11 cellular contexts compared by ENCODE assay signal in genomic region chr9:94870465-94870792, GRCh38.
A peak's percentile ranks its signal among the peaks of the same experiment; 100 is the strongest.
DNase-seq lines count a peak whose midpoint lies in the region; ATAC-seq and TF ChIP-seq lines count a peak whose summit lies in the region.
"Had no signal": no experiment of that assay in that cellular context is flagged by ENCODE, and none has a peak within 500 bp of the region (broad histone marks: within the 10 kb centered on the region; RNA-seq: fewer than 3 reads in every experiment).

No MANE protein-coding gene starts in this region.

- H3K9me2 ChIP-seq in OCI-LY7 (ENCODE audit: insufficient read depth, low read length): no peaks in the 10 kb centered on the region

- no peak for ATAC-seq in activated CD4-positive, alpha-beta T cell treated with anti-CD3 and anti-CD28 coated beads for 36 hours
- ATAC-seq in Panc1 (no peak), GM18519 (IDR thresholded peaks at IDR 0.05; ENCODE audit: low FRiP score, unreplicated experiment) (no peak)

- H3K36me3 Mint-ChIP-seq in activated CD4-positive, alpha-beta T cell treated with anti-CD3 and anti-CD28 coated beads, Interleukin-2, amount 10 ng/mL, durations not matched to agents 24 days and 14 days (ENCODE audit: low read depth): peaks cover 2% of the 10 kb centered on the region
- H3K36me3 Mint-ChIP-seq in activated CD4-positive, alpha-beta T cell treated with anti-CD3 and anti-CD28 coated beads for 36 hours (ENCODE audit: low read depth): no peaks in the 10 kb centered on the region
- H3K36me3 Mint-ChIP-seq: memory B cell had no signal

- H3K27ac ChIP-seq in Panc1 (ENCODE audit: low read length) (peak overlapping the region; percentile 79), right atrium auricular region (peak overlapping the region; percentile 79 to 86), spleen (peak overlapping the region in 6 of 8 donors; percentile 5 to 66 (median 47)), OCI-LY7 (ENCODE audit: low read depth, low read length, poor library complexity, severe bottlenecking) (no peak overlapping the region)
- H3K27ac ChIP-seq: prostate gland had no signal

- no peaks in the 10 kb centered on the region for H3K36me3 ChIP-seq in Panc1 (ENCODE audit: control insufficient read depth, insufficient read depth, low read length)
- no peaks in the 10 kb centered on the region for H3K36me3 ChIP-seq in right atrium auricular region
- H3K36me3 ChIP-seq in spleen: no peaks in the 10 kb centered on the region
- H3K36me3 ChIP-seq in OCI-LY7 (ENCODE audit: insufficient read depth, low read length): no peaks in the 10 kb centered on the region
- H3K36me3 ChIP-seq: prostate gland had no signal

- no peaks in the 10 kb centered on the region for H3K9me3 ChIP-seq in Panc1 (ENCODE audit: control insufficient read depth, insufficient read depth, low read depth, low read length)
- no peaks in the 10 kb centered on the region for H3K9me3 ChIP-seq in right atrium auricular region
- H3K9me3 ChIP-seq in spleen: no peaks in the 10 kb centered on the region
- H3K9me3 ChIP-seq in OCI-LY7 (ENCODE audit: low read length): no peaks in the 10 kb centered on the region
- H3K9me3 ChIP-seq: prostate gland had no signal

- TF ChIP-seq CTCF in Panc1 (IDR thresholded peaks at IDR 0.05) (no peak), right atrium auricular region (IDR thresholded peaks at IDR 0.05) (no peak), spleen (IDR thresholded peaks at IDR 0.05 in 8 of 11, conservative IDR thresholded peaks at IDR 0.05 in 3 of 11) (no peak), OCI-LY7 (conservative IDR thresholded peaks at IDR 0.05; ENCODE audit: low read length) (no peak)

- in situ Hi-C loops in Panc1 (cut with HindIII; ENCODE audit: low pct_unique_long_range_greater_than_20kb, low sequenced_read_pairs): no loop called here

- H3K27ac Mint-ChIP-seq in activated CD4-positive, alpha-beta T cell treated with anti-CD3 and anti-CD28 coated beads, Interleukin-2, amount 10 ng/mL, durations not matched to agents 24 days and 14 days: no peak overlapping the region
- no peak overlapping the region for H3K27ac Mint-ChIP-seq in activated CD4-positive, alpha-beta T cell treated with anti-CD3 and anti-CD28 coated beads for 36 hours
- H3K27ac Mint-ChIP-seq: memory B cell had no signal

- H3K4me1 ChIP-seq in Panc1 (ENCODE audit: control insufficient read depth, insufficient read depth, low read length) (peaks cover 45% of the 10 kb centered on the region), right atrium auricular region (peaks cover 0 to 84% of the 10 kb centered on the region in 2 donors), spleen (peaks cover 8 to 51% (median 27%) of the 10 kb centered on the region in 6 donors), OCI-LY7 (ENCODE audit: insufficient read depth, low read length, poor library complexity, severe bottlenecking) (peaks cover 4% of the 10 kb centered on the region)
- H3K4me1 ChIP-seq: prostate gland had no signal

- no peak overlapping the region for H3K4me2 ChIP-seq in OCI-LY7 (ENCODE audit: low read length)

- no peaks in the 10 kb centered on the region for H3K27me3 ChIP-seq in Panc1 (ENCODE audit: control insufficient read depth, insufficient read depth, low read length)
- H3K27me3 ChIP-seq in right atrium auricular region: no peaks in the 10 kb centered on the region
- no peaks in the 10 kb centered on the region for H3K27me3 ChIP-seq in spleen (replicated peaks in 1 of 7)

- no peaks in the 10 kb centered on the region for H3K9me3 Mint-ChIP-seq in activated CD4-positive, alpha-beta T cell treated with anti-CD3 and anti-CD28 coated beads, Interleukin-2, amount 10 ng/mL, durations not matched to agents 24 days and 14 days
- H3K9me3 Mint-ChIP-seq in activated CD4-positive, alpha-beta T cell treated with anti-CD3 and anti-CD28 coated beads for 36 hours (ENCODE audit: low read depth): no peaks in the 10 kb centered on the region
- H3K9me3 Mint-ChIP-seq: memory B cell had no signal

- DNase-seq in activated CD4-positive, alpha-beta T cell treated with anti-CD3 and anti-CD28 coated beads, Interleukin-2, amount 10 ng/mL, durations not matched to agents 24 days and 14 days: no peak
- DNase-seq in activated CD4-positive, alpha-beta T cell treated with anti-CD3 and anti-CD28 coated beads for 36 hours: no peak
- DNase-seq in Panc1 (ENCODE audit: low read depth, low spot score): no peak
- no peak for DNase-seq in right atrium auricular region (ENCODE audit: low spot score)
- no peak for DNase-seq in spleen
- DNase-seq in NCI-H524 treated with DMSO at 0.1 percent for 48 hours (lab: John Stamatoyannopoulos, UW): no peak
- DNase-seq in OCI-LY7 (ENCODE audit: low spot score): no peak
- DNase-seq: NK-92 treated with Interleukin-12 subunit alpha and Interleukin-12 subunit beta, amount 100 ng/mL, for 24 hours had no signal

- intact Hi-C loops in activated CD4-positive, alpha-beta T cell treated with anti-CD3 and anti-CD28 coated beads, Interleukin-2, amount 10 ng/mL, durations not matched to agents 24 days and 14 days (cut with micrococcal nuclease): no loop called here
- intact Hi-C loops in activated CD4-positive, alpha-beta T cell treated with anti-CD3 and anti-CD28 coated beads for 36 hours (cut with DNase I, micrococcal nuclease): no loop called here
- intact Hi-C loops in Panc1 (cut with micrococcal nuclease; ENCODE audit: unreplicated experiment) (no loop called here), spleen (cut with DNase I; ENCODE audit: low total_unique reads) (no loop called here), OCI-LY7 (cut with micrococcal nuclease; ENCODE audit: unreplicated experiment) (no loop called here)

- H3K4me3 ChIP-seq in Panc1 (ENCODE audit: low read depth in 2 of 2, low read length in 2 of 2) (no peak overlapping the region), right atrium auricular region (no peak overlapping the region), spleen (no peak overlapping the region), OCI-LY7 (ENCODE audit: low read depth, low read length, poor library complexity, severe bottlenecking) (no peak overlapping the region)
- H3K4me3 ChIP-seq: prostate gland had no signal

- no peaks in the 10 kb centered on the region for H4K20me1 ChIP-seq in OCI-LY7 (ENCODE audit: insufficient read depth, low read length)

- BruUV-seq in Panc1 (replicated peaks; lab: Mats Ljungman, UMichigan): no TSS peak
- BruUV-seq in OCI-LY7 (replicated peaks; lab: Mats Ljungman, UMichigan): no TSS peak

- peak overlapping the region; percentile 46 for H3K4me3 Mint-ChIP-seq in activated CD4-positive, alpha-beta T cell treated with anti-CD3 and anti-CD28 coated beads, Interleukin-2, amount 10 ng/mL, durations not matched to agents 24 days and 14 days
- H3K4me3 Mint-ChIP-seq in activated CD4-positive, alpha-beta T cell treated with anti-CD3 and anti-CD28 coated beads for 36 hours: no peak overlapping the region
- H3K4me3 Mint-ChIP-seq: memory B cell had no signal

- no peak for TF ChIP-seq POLR2A in spleen (IDR thresholded peaks at IDR 0.05)

- peaks cover 5% of the 10 kb centered on the region for H3K27me3 Mint-ChIP-seq in activated CD4-positive, alpha-beta T cell treated with anti-CD3 and anti-CD28 coated beads, Interleukin-2, amount 10 ng/mL, durations not matched to agents 24 days and 14 days
- H3K27me3 Mint-ChIP-seq in activated CD4-positive, alpha-beta T cell treated with anti-CD3 and anti-CD28 coated beads for 36 hours: no peaks in the 10 kb centered on the region
- H3K27me3 Mint-ChIP-seq: memory B cell had no signal

- CTCF ChIA-PET in activated CD4-positive, alpha-beta T cell treated with anti-CD3 and anti-CD28 coated beads for 36 hours (lab: Charles Lee): interaction anchor here (0.7 kb wide), 1 partner anchor 48 kb away, joined by 5 read pairs; no protein-coding TSS in a partner anchor
- CTCF ChIA-PET in Panc1 (lab: Charles Lee): interaction anchor here (0.6 kb wide), 1 partner anchor 73 kb away, joined by 5 read pairs; no protein-coding TSS in a partner anchor
- CTCF ChIA-PET in OCI-LY7 (lab: Charles Lee; ENCODE audit: unreplicated experiment): no interaction called here

- no peak overlapping the region for H2AFZ ChIP-seq in OCI-LY7 (ENCODE audit: low read length)

- WGBS in spleen, 5 donors: 95 to 99% (median 98%) methylated on average over 3 of the region's 3 CpGs

- H3K79me2 ChIP-seq in OCI-LY7 (ENCODE audit: insufficient read depth, low read depth, low read length): no peaks in the 10 kb centered on the region

- H3K4me1 Mint-ChIP-seq in activated CD4-positive, alpha-beta T cell treated with anti-CD3 and anti-CD28 coated beads, Interleukin-2, amount 10 ng/mL, durations not matched to agents 24 days and 14 days: peaks cover 39% of the 10 kb centered on the region
- H3K4me1 Mint-ChIP-seq in activated CD4-positive, alpha-beta T cell treated with anti-CD3 and anti-CD28 coated beads for 36 hours: peaks cover 39% of the 10 kb centered on the region
- H3K4me1 Mint-ChIP-seq: memory B cell had no signal

- POLR2A ChIA-PET in activated CD4-positive, alpha-beta T cell treated with anti-CD3 and anti-CD28 coated beads for 36 hours (lab: Charles Lee): interaction anchor here (1.2 kb wide), 1 partner anchor 10 kb away, joined by 4 read pairs; no protein-coding TSS in a partner anchor
- POLR2A ChIA-PET in Panc1 (lab: Charles Lee) (no interaction called here), OCI-LY7 (lab: Charles Lee) (interaction anchor here (0.6 to 0.7 kb wide), 2 partner anchors 10 to 48 kb away, joined by 3 to 6 read pairs; no protein-coding TSS in a partner anchor)
